Comparison of ENCODE assay signal across 21 cellular contexts in genomic region chr13:86841264-86841663, GRCh38.
DNase-seq lines count a peak whose midpoint lies in the region; ATAC-seq and TF ChIP-seq lines count a peak whose summit lies in the region.
"Had no signal": no experiment of that assay in that cellular context is flagged by ENCODE, and none has a peak within 500 bp of the region (broad histone marks: within the 10 kb centered on the region; RNA-seq: fewer than 3 reads in every experiment).

No MANE protein-coding gene starts in this region.

- no peak overlapping the region for H3K27ac ChIP-seq in neuronal stem cell (replicated peaks; ENCODE audit: low read length)
- no peak overlapping the region for H3K27ac ChIP-seq in aorta (ENCODE audit: low read depth in 1 of 2, low read length in 2 of 2)
- H3K27ac ChIP-seq: A549, GM23248 had no signal

- H2BK120ac ChIP-seq in neuronal stem cell (ENCODE audit: low read depth, low read length), result no peak overlapping the region

- H3K18ac ChIP-seq in neuronal stem cell (ENCODE audit: low read length), result peak overlapping the region; percentile 48

- no peak overlapping the region for H3K23ac ChIP-seq in neuronal stem cell (ENCODE audit: low read depth, low read length, poor library complexity)

- no peak overlapping the region for H4K8ac ChIP-seq in neuronal stem cell (ENCODE audit: low read depth, low read length)

- H3K4me1 ChIP-seq in neuronal stem cell (ENCODE audit: control insufficient read depth in 2 of 2, insufficient read depth in 1 of 2, low read depth in 1 of 2, low read length in 2 of 2), result no peaks in the 10 kb centered on the region
- H3K4me1 ChIP-seq in aorta (ENCODE audit: control insufficient read depth in 1 of 2, insufficient read depth in 2 of 2, low read length in 2 of 2), result no peaks in the 10 kb centered on the region
- H3K4me1 ChIP-seq: A549, BE2C had no signal

- H2AFZ ChIP-seq in neuronal stem cell (ENCODE audit: low read length), result peak overlapping the region; percentile 29
- H2AFZ ChIP-seq: GM23248 had no signal

- DNase-seq in Right ventricle myocardium inferior (ENCODE audit: missing footprints) (peak; percentile 40), Right ventricle myocardium superior (no peak), neuronal stem cell (ENCODE audit: low spot score) (no peak), aorta (no peak), OCI-M1 (lab: John Stamatoyannopoulos, UW) (no peak), erythroblast (lab: John Stamatoyannopoulos, UW) (no peak)
- DNase-seq: 8988T; ACHN; AML-193; BE2C; CD4-positive, alpha-beta T cell; CD8-positive, alpha-beta memory T cell; DMS 273 treated with DMSO at 0.1 percent for 48 hours; DMS79; EL; GDM1; GM23248; HCEC 1CT had no signal

- H3K36me3 ChIP-seq in neuronal stem cell (replicated peaks in 1 of 2; ENCODE audit: control insufficient read depth in 2 of 2, insufficient read depth in 2 of 2, low read length in 2 of 2) (no peaks in the 10 kb centered on the region), aorta (ENCODE audit: control insufficient read depth in 1 of 2, insufficient read depth in 2 of 2, low read length in 1 of 2) (no peaks in the 10 kb centered on the region)
- H3K36me3 ChIP-seq: BE2C had no signal

- H2BK12ac ChIP-seq in neuronal stem cell (ENCODE audit: low read length), result no peak overlapping the region

- no peak overlapping the region for H3K9ac ChIP-seq in neuronal stem cell (ENCODE audit: low read depth, low read length, poor library complexity)
- H3K9ac ChIP-seq: BLaER1 treated with 17β-estradiol and CSF1 and Interleukin-3, amounts not matched to agents 10 nM and 100 nM; GM23248 had no signal

- no peak for TF ChIP-seq POLR2A in erythroblast (IDR thresholded peaks at IDR 0.05; ENCODE audit: low read length)

- no peak overlapping the region for H3K4me3 ChIP-seq in neuronal stem cell (ENCODE audit: low read length in 2 of 2)
- H3K4me3 ChIP-seq in aorta (ENCODE audit: low read length in 2 of 2), result no peak overlapping the region
- H3K4me3 ChIP-seq: A549; BLaER1 treated with 17β-estradiol and CSF1 and Interleukin-3, amounts not matched to agents 10 nM and 100 nM; GM12878; GM23248 had no signal

- H3K27me3 ChIP-seq in neuronal stem cell (ENCODE audit: control insufficient read depth in 3 of 3, insufficient read depth in 3 of 3, low read depth in 1 of 3, low read length in 3 of 3), result no peaks in the 10 kb centered on the region
- no peaks in the 10 kb centered on the region for H3K27me3 ChIP-seq in aorta (ENCODE audit: control insufficient read depth in 1 of 2, insufficient read depth in 2 of 2, low read length in 1 of 2)
- H3K27me3 ChIP-seq: BE2C; BLaER1 treated with 17β-estradiol and CSF1 and Interleukin-3, amounts not matched to agents 10 nM and 100 nM had no signal

- ATAC-seq in Right ventricle myocardium inferior (no peak), Right ventricle myocardium superior (ENCODE audit: poor library complexity) (no peak), aorta (ENCODE audit: low FRiP score) (peak; percentile 51)
- ATAC-seq: A549, GM12878 had no signal

- peaks cover 2 to 13% of the 10 kb centered on the region in 2 donors for H3K9me3 ChIP-seq in neuronal stem cell (replicated peaks in 1 of 2; ENCODE audit: control insufficient read depth in 2 of 2, insufficient read depth in 1 of 2, low read depth in 1 of 2, low read length in 2 of 2)
- no peaks in the 10 kb centered on the region for H3K9me3 ChIP-seq in aorta (ENCODE audit: control insufficient read depth, low read length)
- H3K9me3 ChIP-seq: A549, BE2C had no signal

- H3K4me2 ChIP-seq in neuronal stem cell (ENCODE audit: insufficient read depth, low read length, poor library complexity, severe bottlenecking), result no peak overlapping the region
- H3K4me2 ChIP-seq: A549; BLaER1 treated with 17β-estradiol and CSF1 and Interleukin-3, amounts not matched to agents 10 nM and 100 nM had no signal

- WGBS in neuronal stem cell (ENCODE audit: extremely low coverage in 2 of 2, insufficient read length in 2 of 2, insufficient replicate concordance in 1 of 2), 2 donors, result no CpG with 5 or more reads among the region's 1 CpG
- WGBS in aorta, 2 donors, result 91 to 95% methylated on average over 1 of the region's 1 CpG

- intact Hi-C loops in Right ventricle myocardium inferior (cut with DNase I), result no loop called here
- intact Hi-C loops in Right ventricle myocardium superior (cut with DNase I), result no loop called here
- intact Hi-C loops in aorta (cut with DNase I), result no loop called here

- H3K14ac ChIP-seq in neuronal stem cell (ENCODE audit: low read length), result no peak overlapping the region

- H3K79me1 ChIP-seq in neuronal stem cell (ENCODE audit: low read depth, low read length), result peaks cover 2% of the 10 kb centered on the region

- no peak overlapping the region for H2AK5ac ChIP-seq in neuronal stem cell (ENCODE audit: low read depth, low read length)

- H3K4ac ChIP-seq in neuronal stem cell (ENCODE audit: low read length), result no peak overlapping the region

- H2BK5ac ChIP-seq in neuronal stem cell (ENCODE audit: low read length), result peak overlapping the region; percentile 53

- no peak overlapping the region for H4K91ac ChIP-seq in neuronal stem cell (ENCODE audit: low read depth, low read length, poor library complexity)

- no peak overlapping the region for H2BK15ac ChIP-seq in neuronal stem cell (ENCODE audit: low read length)
